Comparison of ENCODE assay signal across 8 cellular contexts in genomic region chr6:89297695-89298351, GRCh38. TPM values are rescaled to one million over a fixed set of nuclear protein-coding genes. Genes with fewer than 3 reads are reported as not detected.
DNase-seq lines count a peak whose midpoint lies in the region; ATAC-seq, FAIRE-seq and TF ChIP-seq lines count a peak whose summit lies in the region.

No MANE protein-coding gene starts in this region.

- H3K9me3 ChIP-seq in SU-DHL-6 (ENCODE audit: insufficient read depth, low read length): no peaks in the 10 kb centered on the region
- no peaks in the 10 kb centered on the region for H3K9me3 ChIP-seq in ascending aorta
- H3K9me3 ChIP-seq in HepG2 (ENCODE audit: low read length): no peaks in the 10 kb centered on the region

- DNase-seq in COLO668 (lab: John Stamatoyannopoulos, UW; ENCODE audit: unreplicated experiment): peak; percentile 71
- DNase-seq in ascending aorta (ENCODE audit: low spot score in 2 of 2): peak; percentile 38 to 85
- DNase-seq in HepG2 (ENCODE audit: low spot score): peak; percentile 47
- peak; percentile 32 to 40 for DNase-seq in stimulated activated CD8-positive, alpha-beta memory T cell treated with anti-CD3 and anti-CD28 coated beads, Interleukin-2, amount 100 ng/mL, for 48 hours (ENCODE audit: low read depth in 2 of 2)
- DNase-seq in posterior vena cava (ENCODE audit: low spot score): no peak

- CTCF ChIA-PET in HepG2 (lab: Yijun Ruan, JAX; ENCODE audit: low intra/inter-chr PET ratio, low total read pairs): no interaction called here

- no peak overlapping the region for H3K4me3 ChIP-seq in SU-DHL-6 (ENCODE audit: insufficient read depth, low read length, poor library complexity, severe bottlenecking)
- H3K4me3 ChIP-seq in ascending aorta: peak overlapping the region in 1 of 2 donors; percentile 18
- H3K4me3 ChIP-seq in HepG2 (replicated peaks in 1 of 3; ENCODE audit: insufficient read depth in 1 of 3, low read depth in 2 of 3, low read length in 3 of 3): no peak overlapping the region

- TF ChIP-seq EP300 in HepG2 (IDR thresholded peaks at IDR 0.05; ENCODE audit: low read depth in 2 of 2, low read length in 2 of 2): no peak
- TF ChIP-seq EP300 in HepG2 (CRISPR knock-in tag; IDR thresholded peaks at IDR 0.05; ENCODE audit: borderline replicate concordance): no peak

- no peak overlapping the region for H3K9ac ChIP-seq in SU-DHL-6 (ENCODE audit: low read length)
- no peak overlapping the region for H3K9ac ChIP-seq in HepG2 (ENCODE audit: insufficient read depth, low read depth, low read length)

- WGBS in HepG2 (ENCODE audit: low lambda C conversion rate): 16% methylated on average over 12 of the region's 12 CpGs

- H4K20me1 ChIP-seq in SU-DHL-6 (ENCODE audit: low read depth, low read length) (no peaks in the 10 kb centered on the region), HepG2 (ENCODE audit: insufficient read depth, low read length) (no peaks in the 10 kb centered on the region)

- POLR2A ChIA-PET in HepG2 (lab: Yijun Ruan, JAX): no interaction called here

- no peak for TF ChIP-seq POLR2A in HepG2 (IDR thresholded peaks at IDR 0.05; ENCODE audit: insufficient read depth in 1 of 2, low read depth in 2 of 2, low read length in 2 of 2)

- no peak for TF ChIP-seq RAD21 in HepG2 (CRISPR knock-in tag; IDR thresholded peaks at IDR 0.05)

- H3F3A ChIP-seq in SU-DHL-6 (ENCODE audit: insufficient read depth): no peaks in the 10 kb centered on the region

- H2AFZ ChIP-seq in SU-DHL-6 (ENCODE audit: low read depth, low read length, severe bottlenecking): no peak overlapping the region
- no peak overlapping the region for H2AFZ ChIP-seq in HepG2 (ENCODE audit: low read length)

- H3K27me3 ChIP-seq in SU-DHL-6 (ENCODE audit: low read length): no peaks in the 10 kb centered on the region
- no peaks in the 10 kb centered on the region for H3K27me3 ChIP-seq in ascending aorta
- H3K27me3 ChIP-seq in HepG2 (ENCODE audit: control insufficient read depth in 1 of 2, insufficient read depth in 2 of 2, low read length in 2 of 2): peaks cover 0 to 1% of the 10 kb centered on the region in 2 experiments; a peak in 1 of 5 replicates

- no peaks in the 10 kb centered on the region for H3K36me3 ChIP-seq in SU-DHL-6 (ENCODE audit: low read length)
- H3K36me3 ChIP-seq in ascending aorta: no peaks in the 10 kb centered on the region
- no peaks in the 10 kb centered on the region for H3K36me3 ChIP-seq in HepG2 (replicated peaks in 1 of 2; ENCODE audit: control insufficient read depth in 1 of 2, insufficient read depth in 2 of 2, low read length in 2 of 2)

- H3K4me1 ChIP-seq in ascending aorta (peaks cover 9 to 18% of the 10 kb centered on the region in 2 donors), HepG2 (ENCODE audit: insufficient read depth, low read length) (peaks cover 17% of the 10 kb centered on the region)

- peak overlapping the region; percentile 28 for H3K4me2 ChIP-seq in SU-DHL-6 (ENCODE audit: low read depth, low read length, poor library complexity, severe bottlenecking)
- H3K4me2 ChIP-seq in HepG2 (ENCODE audit: low read depth, low read length): peak overlapping the region; percentile 42; the same call in 1 of the 2 replicates

- FAIRE-seq in HepG2 (lab: Jason Lieb, UNC): no peak

- TF ChIP-seq CTCF in SU-DHL-6 (IDR thresholded peaks at IDR 0.05; ENCODE audit: insufficient read depth, low read length, poor library complexity, severe bottlenecking): no peak
- TF ChIP-seq CTCF in ascending aorta (IDR thresholded peaks at IDR 0.05): no peak
- no peak for TF ChIP-seq CTCF in HepG2 (CRISPR knock-in tag; IDR thresholded peaks at IDR 0.05)

- H3K9me2 ChIP-seq in SU-DHL-6 (replicated peaks; ENCODE audit: insufficient read depth, low read length): no peaks in the 10 kb centered on the region

- intact Hi-C loops in ascending aorta (cut with DNase I) (loop anchor here (5.0 kb wide), 1 partner anchor 54 kb away; the partner anchor contains the start of gene UBE2J1), HepG2 (cut with micrococcal nuclease; ENCODE audit: unreplicated experiment) (no loop called here), posterior vena cava (cut with DNase I) (no loop called here)

- H3K27ac ChIP-seq in SU-DHL-6 (ENCODE audit: low read depth, low read length) (no peak overlapping the region), ascending aorta (peak overlapping the region; percentile 17 to 64), HepG2 (ENCODE audit: extremely low read length, insufficient read depth, low read length) (no peak overlapping the region)

- in situ Hi-C loops in HepG2 (cut with HindIII; ENCODE audit: extremely low pct_ligation_motif_present, low pct_unique_long_range_greater_than_20kb): no loop called here

- no peaks in the 10 kb centered on the region for H3K79me2 ChIP-seq in SU-DHL-6 (ENCODE audit: insufficient read depth, low read length)
- H3K79me2 ChIP-seq in HepG2 (ENCODE audit: insufficient read depth, low read length): no peaks in the 10 kb centered on the region

- no TSS peak for BruUV-seq in HepG2 (replicated peaks; lab: Mats Ljungman, UMichigan)

- ATAC-seq in GM21367 (IDR thresholded peaks at IDR 0.05; ENCODE audit: unreplicated experiment) (peak; percentile 93), HG03565 (IDR thresholded peaks at IDR 0.05; ENCODE audit: unreplicated experiment) (peak; percentile 89), HepG2 (peak; percentile 21; the same call in 1 of the 3 replicates)

TF ChIP-seq in HepG2, 621 proteins besides CTCF, POLR2A, EP300 and RAD21 (continues in another document):
- TF ChIP-seq ZBTB3 (CRISPR knock-in tag; IDR thresholded peaks at IDR 0.05; ENCODE audit: borderline replicate concordance, low read depth) (no peak), ZNF530 (CRISPR knock-in tag; IDR thresholded peaks at IDR 0.05; ENCODE audit: low read depth) (no peak)
- TF ChIP-seq, protein P1, sequence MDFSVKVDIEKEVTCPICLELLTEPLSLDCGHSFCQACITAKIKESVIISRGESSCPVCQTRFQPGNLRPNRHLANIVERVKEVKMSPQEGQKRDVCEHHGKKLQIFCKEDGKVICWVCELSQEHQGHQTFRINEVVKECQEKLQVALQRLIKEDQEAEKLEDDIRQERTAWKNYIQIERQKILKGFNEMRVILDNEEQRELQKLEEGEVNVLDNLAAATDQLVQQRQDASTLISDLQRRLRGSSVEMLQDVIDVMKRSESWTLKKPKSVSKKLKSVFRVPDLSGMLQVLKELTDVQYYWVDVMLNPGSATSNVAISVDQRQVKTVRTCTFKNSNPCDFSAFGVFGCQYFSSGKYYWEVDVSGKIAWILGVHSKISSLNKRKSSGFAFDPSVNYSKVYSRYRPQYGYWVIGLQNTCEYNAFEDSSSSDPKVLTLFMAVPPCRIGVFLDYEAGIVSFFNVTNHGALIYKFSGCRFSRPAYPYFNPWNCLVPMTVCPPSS (IDR thresholded peaks at IDR 0.05): no peak

RNA-seq across cellular contexts. Expression of gene GABRR2, which starts 17.3 kb away (rescaled TPM):
- total RNA-seq in ascending aorta: 0.32 TPM
- total RNA-seq in HepG2 (2016; rRNA removed; fragmentation: Illumina TruSeq; extraction: Trizol): not detected in 2 replicates
- not detected in 2 replicates for total RNA-seq in HepG2 (2016; cell fraction: cytosol; rRNA removed; fragmentation: Illumina TruSeq; extraction: Trizol; ENCODE audit: low read depth)
- total RNA-seq in HepG2 (2016; cell fraction: insoluble cytoplasmic fraction; rRNA removed; fragmentation: Illumina TruSeq; extraction: Trizol): not detected in 2 replicates
- not detected in 2 replicates for total RNA-seq in HepG2 (2016; cell fraction: membrane; rRNA removed; fragmentation: Illumina TruSeq; extraction: Trizol)
- not detected in 2 replicates for total RNA-seq in HepG2 (2016; cell fraction: nucleus; rRNA removed; fragmentation: Illumina TruSeq; extraction: Trizol)
- 0.13 and 0.24 TPM in 2 replicates for polyA plus RNA-seq in HepG2 (2011; rRNA removed)
- 0.04 TPM in 1 of 2 replicates, not detected in the other for polyA plus RNA-seq in HepG2 (2011; cell fraction: cytosol; rRNA removed)
- polyA plus RNA-seq in HepG2 (2011; cell fraction: nucleus; rRNA removed): 0.80 and 0.81 TPM in 2 replicates
- polyA plus RNA-seq in HepG2 (2012): 0.20 TPM in 1 of 2 replicates, not detected in the other
- polyA plus RNA-seq in HepG2 (2016; cell fraction: cytosol; fragmentation: Illumina TruSeq; extraction: Trizol; ENCODE audit: low read depth): not detected in 2 replicates
- not detected in 2 replicates for polyA plus RNA-seq in HepG2 (2016; cell fraction: insoluble cytoplasmic fraction; fragmentation: Illumina TruSeq; extraction: Trizol; ENCODE audit: low read depth)
- not detected in 2 replicates for polyA plus RNA-seq in HepG2 (2016; cell fraction: membrane; fragmentation: Illumina TruSeq; extraction: Trizol; ENCODE audit: low read depth)
- polyA plus RNA-seq in HepG2 (2016; cell fraction: nucleus; fragmentation: Illumina TruSeq; extraction: Trizol; ENCODE audit: insufficient read depth, low read depth): not detected in 2 replicates
- polyA minus RNA-seq in HepG2 (2011; rRNA and poly(A)+ RNA removed; ENCODE audit: low replicate concordance): 0.56 TPM in 1 of 2 replicates, not detected in the other
- polyA minus RNA-seq in HepG2 (2011; cell fraction: cytosol; rRNA and poly(A)+ RNA removed): not detected in 2 replicates
- 0.37 TPM in 1 of 2 replicates, not detected in the other for polyA minus RNA-seq in HepG2 (2011; cell fraction: nucleus; rRNA and poly(A)+ RNA removed)
- 1 to 10 TPM in 1 of 2 donors, under 1 TPM in 1; 0.93 to 1.7 TPM for total RNA-seq in posterior vena cava

RNA-seq across cellular contexts. Expression of gene UBE2J1, which starts 54.7 kb away (rescaled TPM):
- 29.5 TPM for total RNA-seq in ascending aorta
- 19.3 and 29.5 TPM in 2 replicates for total RNA-seq in HepG2 (2016; rRNA removed; fragmentation: Illumina TruSeq; extraction: Trizol)
- 13.5 and 15.0 TPM in 2 replicates for total RNA-seq in HepG2 (2016; cell fraction: cytosol; rRNA removed; fragmentation: Illumina TruSeq; extraction: Trizol; ENCODE audit: low read depth)
- 20.1 and 28.2 TPM in 2 replicates for total RNA-seq in HepG2 (2016; cell fraction: insoluble cytoplasmic fraction; rRNA removed; fragmentation: Illumina TruSeq; extraction: Trizol)
- 34.9 and 36.8 TPM in 2 replicates for total RNA-seq in HepG2 (2016; cell fraction: membrane; rRNA removed; fragmentation: Illumina TruSeq; extraction: Trizol)
- total RNA-seq in HepG2 (2016; cell fraction: nucleus; rRNA removed; fragmentation: Illumina TruSeq; extraction: Trizol): 10.8 and 11.8 TPM in 2 replicates
- 18.6 and 24.6 TPM in 2 replicates for polyA plus RNA-seq in HepG2 (2011; rRNA removed)
- 12.1 and 17.5 TPM in 2 replicates for polyA plus RNA-seq in HepG2 (2011; cell fraction: cytosol; rRNA removed)
- 5.8 and 6.6 TPM in 2 replicates for polyA plus RNA-seq in HepG2 (2011; cell fraction: nucleus; rRNA removed)
- polyA plus RNA-seq in HepG2 (2012): 15.8 and 17.0 TPM in 2 replicates
- 26.2 and 31.5 TPM in 2 replicates for polyA plus RNA-seq in HepG2 (2016; cell fraction: cytosol; fragmentation: Illumina TruSeq; extraction: Trizol; ENCODE audit: low read depth)
- polyA plus RNA-seq in HepG2 (2016; cell fraction: insoluble cytoplasmic fraction; fragmentation: Illumina TruSeq; extraction: Trizol; ENCODE audit: low read depth): 52.7 and 53.8 TPM in 2 replicates
- polyA plus RNA-seq in HepG2 (2016; cell fraction: membrane; fragmentation: Illumina TruSeq; extraction: Trizol; ENCODE audit: low read depth): 47.6 and 48.7 TPM in 2 replicates
- 22.0 and 22.5 TPM in 2 replicates for polyA plus RNA-seq in HepG2 (2016; cell fraction: nucleus; fragmentation: Illumina TruSeq; extraction: Trizol; ENCODE audit: insufficient read depth, low read depth)
- 10.0 and 15.8 TPM in 2 replicates for polyA minus RNA-seq in HepG2 (2011; rRNA and poly(A)+ RNA removed; ENCODE audit: low replicate concordance)
- polyA minus RNA-seq in HepG2 (2011; cell fraction: cytosol; rRNA and poly(A)+ RNA removed): 13.7 and 13.9 TPM in 2 replicates
- 18.8 and 20.0 TPM in 2 replicates for polyA minus RNA-seq in HepG2 (2011; cell fraction: nucleus; rRNA and poly(A)+ RNA removed)
- total RNA-seq in posterior vena cava: 10 to 100 TPM; 39.8 to 43.8 TPM

Comparison
In these comparisons a context has a peak if more than half of its experiments do, and no peak if none do; other contexts are left out.
1. ATAC-seq: peak in every context shown above with its lines; median percentile 93 in GM21367; 89 in HG03565; 21 in HepG2.
2. H3K27ac ChIP-seq: peak in ascending aorta (2 of 2); none in SU-DHL-6 (single experiment) and HepG2 (single experiment).